Comparison of ENCODE assay signal across 8 cellular contexts in the genomic region with DNA sequence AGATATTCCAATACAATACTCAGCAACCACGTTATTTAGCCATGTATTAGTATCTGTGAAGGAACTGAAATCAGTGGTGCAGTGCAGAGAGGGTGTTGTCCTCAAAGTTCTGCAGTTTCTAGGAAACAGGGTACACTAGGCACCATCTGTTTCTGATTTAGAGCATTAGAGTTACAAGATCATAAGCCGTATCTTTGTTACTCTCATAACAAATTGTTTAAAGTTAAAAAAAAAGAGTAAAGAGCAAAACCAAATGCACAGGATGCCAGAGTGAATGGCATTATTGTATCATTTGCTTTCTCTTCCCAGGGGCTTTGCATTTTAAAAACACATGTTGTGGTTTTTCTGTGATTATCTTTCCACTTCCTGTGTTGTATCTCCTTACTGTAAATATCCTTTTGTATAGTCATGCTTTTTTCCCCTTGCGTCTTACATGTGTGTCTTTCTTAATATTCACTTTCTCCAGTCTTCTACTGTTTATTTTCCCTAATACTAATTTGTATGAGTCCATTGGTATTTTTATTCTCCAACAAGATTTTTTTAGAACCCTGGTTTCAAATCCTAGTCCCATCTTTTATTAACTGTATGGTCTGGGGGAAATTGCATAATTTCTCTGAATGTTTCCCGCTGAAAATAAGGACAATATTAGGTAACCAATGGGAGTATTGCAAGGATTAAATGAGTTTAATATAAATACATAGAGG. TPM values are rescaled to one million over a fixed set of nuclear protein-coding genes. Genes with fewer than 3 reads are reported as not detected.
DNase-seq lines count a peak whose midpoint lies in the region; ATAC-seq and TF ChIP-seq lines count a peak whose summit lies in the region.

No MANE protein-coding gene starts in this region.

- peaks cover 9% of the 10 kb centered on the region for H3K27me3 ChIP-seq in foreskin keratinocyte

- H3K4me1 ChIP-seq in foreskin keratinocyte = peaks cover 10% of the 10 kb centered on the region

- peak; percentile 86 for DNase-seq in COLO829 (ENCODE audit: low spot score)
- DNase-seq in NAMALWA (ENCODE audit: low spot score) = peak; percentile 80
- peak; percentile 97 for DNase-seq in fibroblast of gingiva (ENCODE audit: low read depth)
- no peak for DNase-seq in foreskin keratinocyte
- DNase-seq in GM10266 (ENCODE audit: extremely low spot score) = no peak
- no peak for DNase-seq in NCI-H1048 (lab: John Stamatoyannopoulos, UW)

- no peak for TF ChIP-seq CTCF in foreskin keratinocyte (conservative IDR thresholded peaks at IDR 0.05)
- no peak for TF ChIP-seq CTCF in GM10266 (IDR thresholded peaks at IDR 0.05; ENCODE audit: control insufficient read depth, insufficient read depth, low read depth, missing control alignments)

- ATAC-seq in GM21529 (IDR thresholded peaks at IDR 0.05; ENCODE audit: unreplicated experiment) = peak; percentile 76
- ATAC-seq in foreskin keratinocyte = no peak
- no peak for ATAC-seq in GM19324 (IDR thresholded peaks at IDR 0.05; ENCODE audit: low FRiP score, unreplicated experiment)

- H3K27ac ChIP-seq in foreskin keratinocyte = no peak overlapping the region

RNA-seq across cellular contexts. Expression of a gene that starts 15.2 kb away (rescaled TPM):
- 30.6 and 33.6 TPM in 2 replicates for total RNA-seq in foreskin keratinocyte
- 7.5 and 9.7 TPM in 2 replicates for polyA plus RNA-seq in foreskin keratinocyte

Comparison
In these comparisons a context has a peak if more than half of its experiments do, and no peak if none do; other contexts are left out.
1. DNase-seq: peak in COLO829 (single experiment), NAMALWA (single experiment) and fibroblast of gingiva (single experiment); none in foreskin keratinocyte (0 of 2), GM10266 (single experiment) and NCI-H1048 (single experiment).